Comparison of ENCODE assay signal across 26 cellular contexts in genomic region chr6:122449084-122449483, GRCh38. TPM values are rescaled to one million over a fixed set of nuclear protein-coding genes. Genes with fewer than 3 reads are reported as not detected.
A peak's percentile ranks its signal among the peaks of the same experiment; 100 is the strongest.
DNase-seq lines count a peak whose midpoint lies in the region; ATAC-seq and TF ChIP-seq lines count a peak whose summit lies in the region.
"Had no signal": no experiment of that assay in that cellular context is flagged by ENCODE, and none has a peak within 500 bp of the region (broad histone marks: within the 10 kb centered on the region; RNA-seq: fewer than 3 reads in every experiment).

No MANE protein-coding gene starts in this region.

- intact Hi-C loops in activated naive CD4-positive, alpha-beta T cell treated with anti-CD3 and anti-CD28 coated beads for 36 hours (cut with micrococcal nuclease), result no loop called here
- intact Hi-C loops in prostate gland (cut with DNase I), result no loop called here

- TF ChIP-seq CTCF in prostate gland (IDR thresholded peaks at IDR 0.05), result no peak

- H3K36me3 Mint-ChIP-seq in activated naive CD4-positive, alpha-beta T cell treated with anti-CD3 and anti-CD28 coated beads for 36 hours (ENCODE audit: low read depth), result peaks cover 40% of the 10 kb centered on the region
- H3K36me3 Mint-ChIP-seq in activated T-helper 17 cell treated with anti-CD3 and anti-CD28 coated beads, Interleukin-2, amount 50 U/mL, for 72 hours (ENCODE audit: low read depth), result peaks cover 98% of the 10 kb centered on the region
- peaks cover 43% of the 10 kb centered on the region for H3K36me3 Mint-ChIP-seq in memory B cell
- H3K36me3 Mint-ChIP-seq in stimulated activated naive B cell treated with anti-CD40 and anti-IgM and Interleukin-4, amounts not matched to agents 10 μg/mL and 1 μg/mL and 100 μg/mL, for 72 hours, result peaks cover 30 to 39% of the 10 kb centered on the region in 2 donors

- H3K36me3 ChIP-seq in prostate gland, result peaks cover 0 to 10% of the 10 kb centered on the region in 2 donors

- TF ChIP-seq POLR2A in prostate gland (IDR thresholded peaks at IDR 0.05), result no peak

- H3K27me3 ChIP-seq in prostate gland (replicated peaks; ENCODE audit: insufficient read depth), result no peaks in the 10 kb centered on the region
- H3K27me3 ChIP-seq: brain microvascular endothelial cell, heart left ventricle, transverse colon had no signal

- H3K27me3 Mint-ChIP-seq in activated naive CD4-positive, alpha-beta T cell treated with anti-CD3 and anti-CD28 coated beads for 36 hours (ENCODE audit: low read depth), result no peaks in the 10 kb centered on the region
- H3K27me3 Mint-ChIP-seq in activated T-helper 17 cell treated with anti-CD3 and anti-CD28 coated beads, Interleukin-2, amount 50 U/mL, for 72 hours, result no peaks in the 10 kb centered on the region
- H3K27me3 Mint-ChIP-seq in memory B cell, result no peaks in the 10 kb centered on the region
- H3K27me3 Mint-ChIP-seq in stimulated activated naive B cell treated with anti-CD40 and anti-IgM and Interleukin-4, amounts not matched to agents 10 μg/mL and 1 μg/mL and 100 μg/mL, for 72 hours, result no peaks in the 10 kb centered on the region
- H3K27me3 Mint-ChIP-seq: B cell, IgD-negative memory B cell had no signal

- no peaks in the 10 kb centered on the region for H3K9me3 ChIP-seq in prostate gland
- H3K9me3 ChIP-seq: heart left ventricle, transverse colon had no signal

- CTCF ChIA-PET in activated naive CD4-positive, alpha-beta T cell treated with anti-CD3 and anti-CD28 coated beads for 36 hours (lab: Charles Lee), result no interaction called here

- H3K9me3 Mint-ChIP-seq in activated naive CD4-positive, alpha-beta T cell treated with anti-CD3 and anti-CD28 coated beads for 36 hours, result no peaks in the 10 kb centered on the region
- no peaks in the 10 kb centered on the region for H3K9me3 Mint-ChIP-seq in activated T-helper 17 cell treated with anti-CD3 and anti-CD28 coated beads, Interleukin-2, amount 50 U/mL, for 72 hours
- H3K9me3 Mint-ChIP-seq in memory B cell, result no peaks in the 10 kb centered on the region
- H3K9me3 Mint-ChIP-seq in stimulated activated naive B cell treated with anti-CD40 and anti-IgM and Interleukin-4, amounts not matched to agents 10 μg/mL and 1 μg/mL and 100 μg/mL, for 72 hours, result no peaks in the 10 kb centered on the region
- H3K9me3 Mint-ChIP-seq: IgD-negative memory B cell had no signal

- peak overlapping the region; percentile 33 for H3K27ac Mint-ChIP-seq in activated naive CD4-positive, alpha-beta T cell treated with anti-CD3 and anti-CD28 coated beads for 36 hours
- H3K27ac Mint-ChIP-seq in activated T-helper 17 cell treated with anti-CD3 and anti-CD28 coated beads, Interleukin-2, amount 50 U/mL, for 72 hours, result peak overlapping the region; percentile 79
- H3K27ac Mint-ChIP-seq in memory B cell, result peak overlapping the region; percentile 74
- peak overlapping the region; percentile 20 for H3K27ac Mint-ChIP-seq in stimulated activated naive B cell treated with anti-CD40 and anti-IgM and Interleukin-4, amounts not matched to agents 10 μg/mL and 1 μg/mL and 100 μg/mL, for 72 hours
- H3K27ac Mint-ChIP-seq: B cell had no signal

- H3K27ac ChIP-seq in prostate gland, result no peak overlapping the region
- H3K27ac ChIP-seq: brain microvascular endothelial cell, heart left ventricle, PC-9, transverse colon, WERI-Rb-1 had no signal

- H3K4me3 Mint-ChIP-seq in activated naive CD4-positive, alpha-beta T cell treated with anti-CD3 and anti-CD28 coated beads for 36 hours, result no peak overlapping the region
- H3K4me3 Mint-ChIP-seq in activated T-helper 17 cell treated with anti-CD3 and anti-CD28 coated beads, Interleukin-2, amount 50 U/mL, for 72 hours, result no peak overlapping the region
- H3K4me3 Mint-ChIP-seq in memory B cell, result no peak overlapping the region
- H3K4me3 Mint-ChIP-seq in stimulated activated naive B cell treated with anti-CD40 and anti-IgM and Interleukin-4, amounts not matched to agents 10 μg/mL and 1 μg/mL and 100 μg/mL, for 72 hours, result no peak overlapping the region
- H3K4me3 Mint-ChIP-seq: B cell, IgD-negative memory B cell had no signal

- H3K4me3 ChIP-seq in prostate gland, result no peak overlapping the region
- H3K4me3 ChIP-seq: heart left ventricle, PC-9, transverse colon had no signal

- peaks cover 25% of the 10 kb centered on the region for H3K4me1 Mint-ChIP-seq in activated naive CD4-positive, alpha-beta T cell treated with anti-CD3 and anti-CD28 coated beads for 36 hours (ENCODE audit: low read depth)
- H3K4me1 Mint-ChIP-seq in activated T-helper 17 cell treated with anti-CD3 and anti-CD28 coated beads, Interleukin-2, amount 50 U/mL, for 72 hours, result peaks cover 14% of the 10 kb centered on the region
- H3K4me1 Mint-ChIP-seq in memory B cell, result no peaks in the 10 kb centered on the region
- peaks cover 0 to 2% of the 10 kb centered on the region in 2 donors for H3K4me1 Mint-ChIP-seq in stimulated activated naive B cell treated with anti-CD40 and anti-IgM and Interleukin-4, amounts not matched to agents 10 μg/mL and 1 μg/mL and 100 μg/mL, for 72 hours

- ATAC-seq in activated T-helper 17 cell treated with anti-CD3 and anti-CD28 coated beads, Interleukin-2, amount 50 U/mL, for 72 hours (replicated peaks), result no peak
- no peak for ATAC-seq in memory B cell (ENCODE audit: low read depth)
- no peak for ATAC-seq in stimulated activated naive B cell treated with anti-CD40 and anti-IgM and Interleukin-4, amounts not matched to agents 10 μg/mL and 1 μg/mL and 100 μg/mL, for 72 hours (replicated peaks)
- ATAC-seq: heart left ventricle had no signal

- DNase-seq in activated naive CD4-positive, alpha-beta T cell treated with anti-CD3 and anti-CD28 coated beads for 36 hours, result no peak
- DNase-seq in activated naive CD4-positive, alpha-beta T cell treated with Interleukin-2 at 50 U/mL for 16 hours, result no peak
- DNase-seq in memory B cell (ENCODE audit: low spot score in 2 of 2), result no peak
- DNase-seq in stimulated activated naive B cell treated with anti-CD40 and anti-IgM and Interleukin-4, amounts not matched to agents 10 μg/mL and 1 μg/mL and 100 μg/mL, for 72 hours, result no peak
- DNase-seq in NCI-H146 (lab: John Stamatoyannopoulos, UW), result no peak
- no peak for DNase-seq in stimulated activated CD4-positive, alpha-beta T cell treated with anti-CD3 and anti-CD28 coated beads, Interleukin-15, amount 100 ng/mL, for 24 hours
- DNase-seq in prostate gland (ENCODE audit: low spot score), result no peak
- DNase-seq: activated gamma-delta T cell; amniotic stem cell; brain microvascular endothelial cell; effector CD4-positive, alpha-beta T cell; heart left ventricle; mammary epithelial cell; NCI-H1694 treated with DMSO at 0.1 percent for 48 hours; NCI-H2171; NCI-H524; PC-9; SHP77; stimulated activated CD8-positive, alpha-beta memory T cell treated with anti-CD3 and anti-CD28 coated beads, Interleukin-4, amount 100 ng/mL, for 48 hours; SW 1271; T1000; transverse colon; WERI-Rb-1 had no signal

- no peaks in the 10 kb centered on the region for H3K4me1 ChIP-seq in prostate gland (replicated peaks)
- H3K4me1 ChIP-seq: transverse colon had no signal

- WGBS in prostate gland, result 97% methylated on average over 1 of the region's 1 CpG

RNA-seq across cellular contexts. Expression of gene SERINC1, which starts 22.5 kb away (rescaled TPM):
- 10 to 100 TPM; 50.1 to 50.4 TPM for total RNA-seq in activated naive CD4-positive, alpha-beta T cell treated with anti-CD3 and anti-CD28 coated beads for 36 hours
- 10 to 100 TPM; 47.7 to 72.1 TPM for total RNA-seq in activated T-helper 17 cell treated with anti-CD3 and anti-CD28 coated beads, Interleukin-2, amount 50 U/mL, for 72 hours
- 100 to 1,000 TPM; 159 to 165 TPM for total RNA-seq in prostate gland

RNA-seq across cellular contexts. Expression of gene HSF2, which starts 49.6 kb away (rescaled TPM):
- total RNA-seq in activated naive CD4-positive, alpha-beta T cell treated with anti-CD3 and anti-CD28 coated beads for 36 hours, result 10 to 100 TPM; 22.0 to 27.0 TPM
- total RNA-seq in activated T-helper 17 cell treated with anti-CD3 and anti-CD28 coated beads, Interleukin-2, amount 50 U/mL, for 72 hours, result 10 to 100 TPM; 11.6 to 14.0 TPM
- 10 to 100 TPM; 13.8 to 59.5 TPM for total RNA-seq in prostate gland

Comparison
In these comparisons a context has a peak if more than half of its experiments do, and no peak if none do; other contexts are left out.
1. H3K27ac Mint-ChIP-seq: peak in every context shown above with its lines; median percentile 79 in activated T-helper 17 cell treated with anti-CD3 and anti-CD28 coated beads, Interleukin-2, amount 50 U/mL, for 72 hours; 74 in memory B cell; 33 in activated naive CD4-positive, alpha-beta T cell treated with anti-CD3 and anti-CD28 coated beads for 36 hours; 20 in stimulated activated naive B cell treated with anti-CD40 and anti-IgM and Interleukin-4, amounts not matched to agents 10 μg/mL and 1 μg/mL and 100 μg/mL, for 72 hours.